8 cellular contexts compared by ENCODE assay signal in genomic region chr1:32107742-32108661, GRCh38. TPM values are rescaled to one million over a fixed set of nuclear protein-coding genes. Genes with fewer than 3 reads are reported as not detected.
A peak's percentile ranks its signal among the peaks of the same experiment; 100 is the strongest.
DNase-seq lines count a peak whose midpoint lies in the region; ATAC-seq, FAIRE-seq and TF ChIP-seq lines count a peak whose summit lies in the region.

Gene KPNA6 (plus strand): TSS chr1:32108056. CDS start chr1:32108131, 75 bp downstream.

- peak within 1 kb of the TSS; percentile 90 for H3K27ac ChIP-seq in right cardiac atrium (ENCODE audit: low read length)

- H3K27me3 ChIP-seq in right cardiac atrium (ENCODE audit: control insufficient read depth, insufficient read depth), result no peaks in the 10 kb centered on the region

- H3K27me3 Mint-ChIP-seq in T-helper 2 cell treated with Interferon-gamma antibody and Interleukin-4, amounts not matched to agents 5 μg/mL and 100 μg/mL, for 36 hours (ENCODE audit: low read depth), result no peaks in the 10 kb centered on the region

- H3K4me3 ChIP-seq in right cardiac atrium (ENCODE audit: low read length), result peak within 1 kb of the TSS; percentile 84

- no peaks in the 10 kb centered on the region for H3K9me3 ChIP-seq in right cardiac atrium (ENCODE audit: control insufficient read depth, low read length)

- peaks cover 3% of the 10 kb centered on the region for H3K4me1 ChIP-seq in right cardiac atrium (ENCODE audit: control insufficient read depth, insufficient read depth, low read length)

- intact Hi-C loops in right cardiac atrium (cut with DNase I), result no loop called here

- TF ChIP-seq POLR2A in GM12891 (IDR thresholded peaks at IDR 0.05; ENCODE audit: low read depth, low read length), result peak; percentile 40; the same call in 1 of the 2 replicates

- H3K4me1 Mint-ChIP-seq in T-helper 2 cell treated with Interferon-gamma antibody and Interleukin-4, amounts not matched to agents 5 μg/mL and 100 μg/mL, for 36 hours (ENCODE audit: low read depth), result peaks cover 33% of the 10 kb centered on the region

- H3K9me3 Mint-ChIP-seq in T-helper 2 cell treated with Interferon-gamma antibody and Interleukin-4, amounts not matched to agents 5 μg/mL and 100 μg/mL, for 36 hours, result no peaks in the 10 kb centered on the region

- ATAC-seq in HG02938 (IDR thresholded peaks at IDR 0.05; ENCODE audit: unreplicated experiment) (peak; percentile 77), right cardiac atrium (peak; percentile 89 to 90)

- WGBS in right cardiac atrium, result under 1% methylated on average over 45 of the region's 45 CpGs

- H3K4me3 Mint-ChIP-seq in T-helper 2 cell treated with Interferon-gamma antibody and Interleukin-4, amounts not matched to agents 5 μg/mL and 100 μg/mL, for 36 hours, result peak within 1 kb of the TSS; percentile 100

- H3K27ac Mint-ChIP-seq in T-helper 2 cell treated with Interferon-gamma antibody and Interleukin-4, amounts not matched to agents 5 μg/mL and 100 μg/mL, for 36 hours, result peak within 1 kb of the TSS; percentile 98

- H3K36me3 Mint-ChIP-seq in T-helper 2 cell treated with Interferon-gamma antibody and Interleukin-4, amounts not matched to agents 5 μg/mL and 100 μg/mL, for 36 hours (ENCODE audit: low read depth), result peaks cover 14% of the 10 kb centered on the region

- DNase-seq in GM12891 (ENCODE audit: insufficient read length, low spot score) (peak; percentile 58), NCI-H2029 (lab: John Stamatoyannopoulos, UW) (peak; percentile 88), anterior cingulate cortex (lab: John Stamatoyannopoulos, UW) (peak in 57 of 58 donors; percentile 44 to 92 (median 82)), right cardiac atrium (peak; percentile 88 to 93 (median 92)), pulmonary artery endothelial cell (ENCODE audit: low read depth, low spot score) (peak; percentile 93), urothelium cell line (ENCODE audit: low spot score) (peak; percentile 85)
- DNase-seq in T-helper 2 cell treated with Interferon-gamma antibody and Interleukin-4, amounts not matched to agents 5 μg/mL and 100 μg/mL, for 36 hours (ENCODE audit: low spot score), result peak; percentile 89

- FAIRE-seq in GM12891 (lab: Jason Lieb, UNC) (peak; percentile 94), urothelium cell line (lab: Jason Lieb, UNC) (no peak)

TF ChIP-seq in GM12891, 5 proteins besides CTCF, POLR2A, EP300 and RAD21:
- TF ChIP-seq TAF1 (IDR thresholded peaks at IDR 0.05; ENCODE audit: low read depth, low read length), result peak; percentile 54
- TF ChIP-seq PAX5 (IDR thresholded peaks at IDR 0.05; ENCODE audit: insufficient read depth, low read length, severe bottlenecking), result no peak
- TF ChIP-seq POU2F2 (IDR thresholded peaks at IDR 0.05; ENCODE audit: low read depth, low read length), result 0 out of 2 replicates have a peak, but pooled peaks have one; percentile 26
- TF ChIP-seq SPI1 (IDR thresholded peaks at IDR 0.05; ENCODE audit: low read depth, low read length), result no peak
- TF ChIP-seq POLR2AphosphoS5 (IDR thresholded peaks at IDR 0.05; ENCODE audit: low read depth, low read length), result 0 out of 2 replicates have a peak, but pooled peaks have one; percentile 35

RNA-seq across cellular contexts. Expression of gene KPNA6, which starts in this region (rescaled TPM):
- polyA plus RNA-seq in GM12891 (2012; ENCODE audit: low read depth, missing spikeins), result 11.1 TPM
- total RNA-seq in right cardiac atrium, result 10 to 100 TPM; 72.4 to 79.7 (median 75.8) TPM
- polyA plus RNA-seq in right cardiac atrium, result 14.7 TPM
- total RNA-seq in pulmonary artery endothelial cell, result 37.0 and 45.2 TPM in 2 replicates

Comparison
In these comparisons a context has a peak if more than half of its experiments do, and no peak if none do; other contexts are left out.
1. Peak in every context shown above with its lines: DNase-seq, ATAC-seq, H3K4me3 ChIP-seq and H3K27ac ChIP-seq.